In the genomic region with DNA sequence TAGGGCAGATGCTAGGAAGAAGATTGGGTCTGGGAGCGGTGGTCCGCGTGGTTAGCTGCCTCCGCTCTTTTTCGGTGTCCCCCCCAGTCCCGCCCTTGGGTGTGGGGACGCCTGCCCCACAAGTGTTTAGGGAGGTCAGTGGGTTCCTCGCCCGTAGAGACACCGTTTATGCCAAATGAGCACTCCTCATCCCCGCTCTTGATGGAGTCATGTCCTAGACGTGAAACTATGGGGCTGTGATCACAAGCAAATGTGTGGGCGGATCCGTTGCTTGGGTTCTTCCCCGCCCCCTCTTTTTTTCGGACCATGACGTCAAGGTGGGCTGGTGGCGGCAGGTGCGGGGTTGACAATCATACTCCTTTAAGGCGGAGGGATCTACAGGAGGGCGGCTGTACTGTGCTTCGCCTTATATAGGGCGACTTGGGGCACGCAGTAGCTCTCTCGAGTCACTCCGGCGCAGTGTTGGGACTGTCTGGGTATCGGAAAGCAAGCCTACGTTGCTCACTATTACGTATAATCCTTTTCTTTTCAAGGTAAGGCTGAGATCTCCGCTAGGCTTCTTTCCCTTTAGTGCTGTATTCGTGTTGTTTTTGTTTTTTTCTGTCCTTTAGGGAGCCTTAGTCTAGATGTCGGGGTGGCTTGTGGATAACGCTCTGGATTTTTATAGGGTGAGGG, we compare ENCODE assay signal across 8 cellular contexts. TPM values are rescaled to one million over a fixed set of nuclear protein-coding genes. Genes with fewer than 3 reads are reported as not detected.
A peak's percentile ranks its signal among the peaks of the same experiment; 100 is the strongest.
DNase-seq lines count a peak whose midpoint lies in the region; ATAC-seq lines count a peak whose summit lies in the region.

HSP90AB1 (plus strand) TSS at position 439 of the 675 bp plus-strand sequence. CDS start 1,529 bp downstream, outside the sequence.

- no peaks in the 10 kb centered on the region for H3K27me3 ChIP-seq in BLaER1

- peak within 1 kb of the TSS; percentile 99 for H3K27ac Mint-ChIP-seq in activated CD4-positive, alpha-beta T cell treated with anti-CD3 and anti-CD28 coated beads for 36 hours

- intact Hi-C loops in activated CD4-positive, alpha-beta T cell treated with anti-CD3 and anti-CD28 coated beads for 36 hours (cut with DNase I, micrococcal nuclease): loop anchor here (1.0 to 10.0 kb wide), 16 partner anchors 8 to 1128 kb away; partner anchors contain the start of genes MRPL14 (in 2 of the 2), NFKBIE (in 2 of the 2), SLC35B2 (in 2 of the 2) and TMEM63B (in 2 of the 2)
- intact Hi-C loops in left colon (cut with DNase I, micrococcal nuclease): no loop called here

- H3K4me3 ChIP-seq in BLaER1: peak within 1 kb of the TSS; percentile 95

- ATAC-seq in HG03457 (IDR thresholded peaks at IDR 0.05; ENCODE audit: unreplicated experiment): peak; percentile 56
- ATAC-seq in activated CD4-positive, alpha-beta T cell treated with anti-CD3 and anti-CD28 coated beads for 36 hours: peak; percentile 86
- peak; percentile 84 for ATAC-seq in left colon

- H3K4me1 ChIP-seq in BLaER1: peaks cover 43% of the 10 kb centered on the region

- DNase-seq in GM19240 (ENCODE audit: insufficient read length, low spot score) (peak; percentile 81), NCI-H524 (lab: John Stamatoyannopoulos, UW) (peak; percentile 92 to 98), left colon (peak; percentile 95 to 98)
- peak; percentile 98 for DNase-seq in activated CD4-positive, alpha-beta T cell treated with anti-CD3 and anti-CD28 coated beads for 36 hours
- peak; percentile 83 to 96 for DNase-seq in stimulated activated CD4-positive, alpha-beta T cell treated with anti-CD3 and anti-CD28 coated beads, Interleukin-1b, Interleukin-23, amount 100 ng/mL, for 4 hours (ENCODE audit: low read depth in 2 of 2)

- no peaks in the 10 kb centered on the region for H3K9me3 ChIP-seq in BLaER1

- peaks cover 48% of the 10 kb centered on the region for H4K20me1 ChIP-seq in BLaER1

- H3K27ac ChIP-seq in BLaER1 (peak within 1 kb of the TSS; percentile 98), cingulate gyrus (ENCODE audit: low read depth, low read length) (peak within 1 kb of the TSS; percentile 100)

- peak within 1 kb of the TSS; percentile 71 for H3K4me2 ChIP-seq in BLaER1

- CTCF ChIA-PET in activated CD4-positive, alpha-beta T cell treated with anti-CD3 and anti-CD28 coated beads for 36 hours (lab: Charles Lee): interaction anchor here (0.6 to 4.9 kb wide), 8 partner anchors 9 to 473 kb away, joined by 3 to 40 read pairs (median 5); partner anchors contain the start of gene SLC35B2

- H3K27me3 Mint-ChIP-seq in activated CD4-positive, alpha-beta T cell treated with anti-CD3 and anti-CD28 coated beads for 36 hours: no peaks in the 10 kb centered on the region

- H3K36me3 ChIP-seq in BLaER1: peaks cover 39% of the 10 kb centered on the region

- H3K4me1 Mint-ChIP-seq in activated CD4-positive, alpha-beta T cell treated with anti-CD3 and anti-CD28 coated beads for 36 hours: peaks cover 44% of the 10 kb centered on the region

- H3K4me3 Mint-ChIP-seq in activated CD4-positive, alpha-beta T cell treated with anti-CD3 and anti-CD28 coated beads for 36 hours: peak within 1 kb of the TSS; percentile 97

- POLR2A ChIA-PET in activated CD4-positive, alpha-beta T cell treated with anti-CD3 and anti-CD28 coated beads for 36 hours (lab: Charles Lee): interaction anchor here (0.6 to 5.0 kb wide), 16 partner anchors 9 to 617 kb away, joined by 3 to 70 read pairs (median 6); partner anchors contain the start of genes CAPN11, CDC5L, GTPBP2 and SLC29A1

- H3K9me3 Mint-ChIP-seq in activated CD4-positive, alpha-beta T cell treated with anti-CD3 and anti-CD28 coated beads for 36 hours (ENCODE audit: low read depth): no peaks in the 10 kb centered on the region

- peak within 1 kb of the TSS; percentile 99 for H3K9ac ChIP-seq in BLaER1

- peaks cover 50% of the 10 kb centered on the region for H3K36me3 Mint-ChIP-seq in activated CD4-positive, alpha-beta T cell treated with anti-CD3 and anti-CD28 coated beads for 36 hours (ENCODE audit: low read depth)

RNA-seq across cellular contexts. Expression of gene HSP90AB1, which starts in this region (rescaled TPM):
- total RNA-seq in activated CD4-positive, alpha-beta T cell treated with anti-CD3 and anti-CD28 coated beads for 36 hours: 1,000 to 10,000 TPM; 2,120 to 2,263 TPM
- 100 to 1,000 TPM; 278 to 329 TPM for total RNA-seq in left colon

Comparison
In these comparisons a context has a peak if more than half of its experiments do, and no peak if none do; other contexts are left out.
1. Peak in every context shown above with its lines: DNase-seq, ATAC-seq, H3K4me3 ChIP-seq and H3K27ac ChIP-seq.
2. RNA of gene HSP90AB1 (total RNA-seq): 2,120 to 2,263 TPM in activated CD4-positive, alpha-beta T cell treated with anti-CD3 and anti-CD28 coated beads for 36 hours; 278 to 329 TPM in left colon; every median in the first group is over 4 times any median in the second.
3. intact Hi-C loops: an anchor here in activated CD4-positive, alpha-beta T cell treated with anti-CD3 and anti-CD28 coated beads for 36 hours (1.0 to 10.0 kb wide); none called in left colon.